ENCODE assay signal across 28 cellular contexts in the genomic region with DNA sequence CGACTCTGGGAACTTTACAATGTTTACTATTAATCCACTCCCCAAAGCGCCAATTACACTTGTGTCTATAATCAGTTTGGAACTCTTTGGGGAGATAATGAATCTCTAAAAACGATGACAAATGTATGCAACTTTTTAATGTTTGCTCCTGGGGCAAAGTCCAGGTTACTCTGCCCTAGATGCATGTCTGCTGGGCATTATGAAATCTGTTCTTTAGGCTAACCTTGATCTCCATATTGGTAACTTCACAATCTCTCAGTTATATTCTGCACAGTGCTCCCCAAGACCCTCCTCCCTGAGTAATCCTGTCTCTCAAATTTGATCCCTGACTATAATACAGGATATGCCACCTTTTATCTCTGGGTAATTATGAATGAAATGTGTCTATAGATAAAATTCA.
"Had no signal": no experiment of that assay in that cellular context is flagged by ENCODE, and none has a peak within 500 bp of the region (broad histone marks: within the 10 kb centered on the region; RNA-seq: fewer than 3 reads in every experiment).

No MANE protein-coding gene starts in this region.

- H3K36me3 Mint-ChIP-seq: immature natural killer cell; mesothelial cell of epicardium; naive thymus-derived CD4-positive, alpha-beta T cell; natural killer cell treated with Interleukin-12 subunit alpha and Interleukin-12 subunit beta and Interleukin-15 and Interleukin-18, amount 100 ng/mL, for 72 hours; stimulated activated naive B cell treated with anti-CD40 and anti-IgM and Interleukin-4, amounts not matched to agents 10 μg/mL and 1 μg/mL and 100 μg/mL, for 72 hours had no signal

- H3K36me3 ChIP-seq: heart left ventricle, pancreas, prostate gland, sigmoid colon, stomach, thyroid gland, transverse colon, upper lobe of left lung, vagina had no signal

- H3K9me3 Mint-ChIP-seq: immature natural killer cell; mesothelial cell of epicardium; natural killer cell treated with Interleukin-12 subunit alpha and Interleukin-12 subunit beta and Interleukin-15 and Interleukin-18, amount 100 ng/mL, for 72 hours; stimulated activated naive B cell treated with anti-CD40 and anti-IgM and Interleukin-4, amounts not matched to agents 10 μg/mL and 1 μg/mL and 100 μg/mL, for 72 hours had no signal

- H3K9me3 ChIP-seq: heart left ventricle, pancreas, prostate gland, sigmoid colon, stomach, testis, thyroid gland, transverse colon, upper lobe of left lung, vagina had no signal

- H3K27ac Mint-ChIP-seq: immature natural killer cell; mesothelial cell of epicardium; naive thymus-derived CD4-positive, alpha-beta T cell; natural killer cell treated with Interleukin-12 subunit alpha and Interleukin-12 subunit beta and Interleukin-15 and Interleukin-18, amount 100 ng/mL, for 72 hours; stimulated activated naive B cell treated with anti-CD40 and anti-IgM and Interleukin-4, amounts not matched to agents 10 μg/mL and 1 μg/mL and 100 μg/mL, for 72 hours had no signal

- ATAC-seq: heart left ventricle; left ventricle myocardium superior; naive thymus-derived CD4-positive, alpha-beta T cell; natural killer cell treated with Interleukin-12 subunit alpha and Interleukin-12 subunit beta and Interleukin-15 and Interleukin-18, amount 100 ng/mL, for 72 hours; pancreas; right cardiac atrium; stimulated activated naive B cell treated with anti-CD40 and anti-IgM and Interleukin-4, amounts not matched to agents 10 μg/mL and 1 μg/mL and 100 μg/mL, for 72 hours had no signal

- H3K4me3 Mint-ChIP-seq: immature natural killer cell; mesothelial cell of epicardium; naive thymus-derived CD4-positive, alpha-beta T cell; natural killer cell treated with Interleukin-12 subunit alpha and Interleukin-12 subunit beta and Interleukin-15 and Interleukin-18, amount 100 ng/mL, for 72 hours; stimulated activated naive B cell treated with anti-CD40 and anti-IgM and Interleukin-4, amounts not matched to agents 10 μg/mL and 1 μg/mL and 100 μg/mL, for 72 hours had no signal

- H3K4me3 ChIP-seq: heart left ventricle, lung, pancreas, prostate gland, sigmoid colon, smooth muscle cell, stomach, testis, thyroid gland, transverse colon, upper lobe of left lung, vagina had no signal

- H3K27me3 ChIP-seq: pancreas, sigmoid colon, stomach, testis, thyroid gland, transverse colon, upper lobe of left lung, vagina had no signal

- DNase-seq: heart left ventricle; hypothalamus; immature natural killer cell; kidney; left ventricle myocardium superior; mesendoderm; naive thymus-derived CD4-positive, alpha-beta T cell; nucleus accumbens; pancreas; posterior cingulate gyrus; retina; right cardiac atrium; sigmoid colon; stimulated activated CD4-positive, alpha-beta T cell treated with anti-CD3 and anti-CD28 coated beads, Interleukin-2, amount 100 ng/mL, for 24 hours; stimulated activated CD4-positive, alpha-beta T cell treated with anti-CD3 and anti-CD28 coated beads, Interleukin-4, amount 100 ng/mL, for 1 hour; stimulated activated naive B cell treated with anti-CD40 and anti-IgM and Interleukin-4, amounts not matched to agents 10 μg/mL and 1 μg/mL and 100 μg/mL, for 72 hours; stomach; testis; thyroid gland; transverse colon; upper lobe of left lung had no signal

- H3K4me1 Mint-ChIP-seq: immature natural killer cell; mesothelial cell of epicardium; naive thymus-derived CD4-positive, alpha-beta T cell; stimulated activated naive B cell treated with anti-CD40 and anti-IgM and Interleukin-4, amounts not matched to agents 10 μg/mL and 1 μg/mL and 100 μg/mL, for 72 hours had no signal

- FAIRE-seq: islet of Langerhans, kidney, pancreas had no signal

- H3K27ac ChIP-seq: heart left ventricle, pancreas, prostate gland, sigmoid colon, stomach, testis, thyroid gland, transverse colon, upper lobe of left lung, vagina had no signal

- H3K4me1 ChIP-seq: heart left ventricle, pancreas, prostate gland, sigmoid colon, stomach, testis, transverse colon, upper lobe of left lung, vagina had no signal
